21 cellular contexts compared by ENCODE assay signal in genomic region chr10:122045212-122045611, GRCh38. TPM values are rescaled to one million over a fixed set of nuclear protein-coding genes. Genes with fewer than 3 reads are reported as not detected.
A peak's percentile ranks its signal among the peaks of the same experiment; 100 is the strongest.
DNase-seq lines count a peak whose midpoint lies in the region; ATAC-seq and TF ChIP-seq lines count a peak whose summit lies in the region.
"Had no signal": no experiment of that assay in that cellular context is flagged by ENCODE, and none has a peak within 500 bp of the region (broad histone marks: within the 10 kb centered on the region; RNA-seq: fewer than 3 reads in every experiment).

No MANE protein-coding gene starts in this region.

- ATAC-seq in HG03571 (IDR thresholded peaks at IDR 0.05; ENCODE audit: unreplicated experiment) (no peak), HG03196 (IDR thresholded peaks at IDR 0.05; ENCODE audit: unreplicated experiment) (no peak), GM21528 (IDR thresholded peaks at IDR 0.05; ENCODE audit: low FRiP score, unreplicated experiment) (no peak)
- ATAC-seq: activated naive CD8-positive, alpha-beta T cell treated with anti-CD3 and anti-CD28 coated beads, Interleukin-2, amount 50 U/mL, for 24 hours; foreskin keratinocyte; natural killer cell treated with Interleukin-12 subunit alpha and Interleukin-12 subunit beta and Interleukin-15 and Interleukin-18, amount 100 ng/mL, for 72 hours had no signal

- no peak overlapping the region for H3K4me3 Mint-ChIP-seq in T-helper 2 cell treated with Interferon-gamma antibody and Interleukin-4, amounts not matched to agents 5 μg/mL and 100 μg/mL, for 36 hours
- H3K4me3 Mint-ChIP-seq: activated CD4-positive, alpha-beta T cell treated with anti-CD3 and anti-CD28 coated beads, Interleukin-2, amount 10 ng/mL, durations not matched to agents 7 days and 5 days; activated naive CD8-positive, alpha-beta T cell treated with anti-CD3 and anti-CD28 coated beads, Interleukin-2, amount 50 U/mL, for 24 hours; CD4-positive, CD25-positive, alpha-beta regulatory T cell; natural killer cell treated with Interleukin-12 subunit alpha and Interleukin-12 subunit beta and Interleukin-15 and Interleukin-18, amount 100 ng/mL, for 72 hours had no signal

- H3K36me3 ChIP-seq in skeletal muscle tissue (ENCODE audit: control insufficient read depth in 3 of 3, insufficient read depth in 3 of 3, low read length in 3 of 3), result peaks cover 0 to 6% (median 2%) of the 10 kb centered on the region in 3 donors
- H3K36me3 ChIP-seq: SJCRH30 had no signal

- H3K27me3 Mint-ChIP-seq in T-helper 2 cell treated with Interferon-gamma antibody and Interleukin-4, amounts not matched to agents 5 μg/mL and 100 μg/mL, for 36 hours (ENCODE audit: low read depth), result no peaks in the 10 kb centered on the region
- H3K27me3 Mint-ChIP-seq: activated CD4-positive, alpha-beta T cell treated with anti-CD3 and anti-CD28 coated beads, Interleukin-2, amount 10 ng/mL, durations not matched to agents 7 days and 5 days had no signal

- no peaks in the 10 kb centered on the region for H3K4me1 Mint-ChIP-seq in T-helper 2 cell treated with Interferon-gamma antibody and Interleukin-4, amounts not matched to agents 5 μg/mL and 100 μg/mL, for 36 hours (ENCODE audit: low read depth)
- H3K4me1 Mint-ChIP-seq: activated CD4-positive, alpha-beta T cell treated with anti-CD3 and anti-CD28 coated beads, Interleukin-2, amount 10 ng/mL, durations not matched to agents 7 days and 5 days; activated naive CD8-positive, alpha-beta T cell treated with anti-CD3 and anti-CD28 coated beads, Interleukin-2, amount 50 U/mL, for 24 hours; CD4-positive, CD25-positive, alpha-beta regulatory T cell had no signal

- H3K4me1 ChIP-seq in skeletal muscle tissue (ENCODE audit: control insufficient read depth in 3 of 3, insufficient read depth in 3 of 3, low read length in 3 of 3), result peaks cover 22 to 55% (median 36%) of the 10 kb centered on the region in 3 donors
- H3K4me1 ChIP-seq: foreskin keratinocyte had no signal

- H3K27ac ChIP-seq in C4-2B (peak overlapping the region; percentile 24; the same call in 1 of the 2 replicates), coronary artery (peak overlapping the region; percentile 69 to 84), skeletal muscle tissue (ENCODE audit: low read depth, low read length) (peak overlapping the region; percentile 85)
- H3K27ac ChIP-seq: foreskin keratinocyte, PC-9, SJCRH30 had no signal

- H3K27ac Mint-ChIP-seq in T-helper 2 cell treated with Interferon-gamma antibody and Interleukin-4, amounts not matched to agents 5 μg/mL and 100 μg/mL, for 36 hours, result no peak overlapping the region
- H3K27ac Mint-ChIP-seq: activated CD4-positive, alpha-beta T cell treated with anti-CD3 and anti-CD28 coated beads, Interleukin-2, amount 10 ng/mL, durations not matched to agents 7 days and 5 days; activated naive CD8-positive, alpha-beta T cell treated with anti-CD3 and anti-CD28 coated beads, Interleukin-2, amount 50 U/mL, for 24 hours; CD4-positive, CD25-positive, alpha-beta regulatory T cell; natural killer cell treated with Interleukin-12 subunit alpha and Interleukin-12 subunit beta and Interleukin-15 and Interleukin-18, amount 100 ng/mL, for 72 hours had no signal

- no peak overlapping the region for H3K4me3 ChIP-seq in coronary artery
- H3K4me3 ChIP-seq in skeletal muscle tissue (ENCODE audit: low read length in 3 of 3), result peak overlapping the region; percentile 54 to 57 (median 56)
- H3K4me3 ChIP-seq: PC-9 had no signal

- TF ChIP-seq CTCF in C4-2B (conservative IDR thresholded peaks at IDR 0.05) (no peak), coronary artery (IDR thresholded peaks at IDR 0.05) (no peak)

- H3K27me3 ChIP-seq in skeletal muscle tissue (ENCODE audit: control insufficient read depth in 3 of 3, insufficient read depth in 3 of 3, low read length in 3 of 3), result no peaks in the 10 kb centered on the region
- H3K27me3 ChIP-seq: SJCRH30 had no signal

- DNase-seq in coronary artery (ENCODE audit: low spot score), result no peak
- peak; percentile 20 for DNase-seq in mesenteric fat pad (ENCODE audit: low spot score)
- DNase-seq in T-helper 2 cell treated with Interferon-gamma antibody and Interleukin-4, amounts not matched to agents 5 μg/mL and 100 μg/mL, for 36 hours (ENCODE audit: low spot score), result no peak
- DNase-seq: activated CD4-positive, alpha-beta T cell treated with anti-CD3 and anti-CD28 coated beads, Interleukin-2, amount 10 ng/mL, durations not matched to agents 7 days and 5 days; activated naive CD8-positive, alpha-beta T cell treated with anti-CD3 and anti-CD28 coated beads, Interleukin-2, amount 50 U/mL, for 24 hours; CD4-positive, CD25-positive, alpha-beta regulatory T cell; DMS153; foreskin keratinocyte; GOT3; kidney glomerular epithelial cell; NCI-H1048; PC-9; stimulated activated CD4-positive, alpha-beta T cell treated with anti-CD3 and anti-CD28 coated beads, Interleukin-12 subunit alpha, Interleukin-12 subunit beta, amount 100 ng/mL, for 4 hours had no signal

- no peaks in the 10 kb centered on the region for H3K9me3 Mint-ChIP-seq in T-helper 2 cell treated with Interferon-gamma antibody and Interleukin-4, amounts not matched to agents 5 μg/mL and 100 μg/mL, for 36 hours
- H3K9me3 Mint-ChIP-seq: activated CD4-positive, alpha-beta T cell treated with anti-CD3 and anti-CD28 coated beads, Interleukin-2, amount 10 ng/mL, durations not matched to agents 7 days and 5 days; activated naive CD8-positive, alpha-beta T cell treated with anti-CD3 and anti-CD28 coated beads, Interleukin-2, amount 50 U/mL, for 24 hours; CD4-positive, CD25-positive, alpha-beta regulatory T cell; natural killer cell treated with Interleukin-12 subunit alpha and Interleukin-12 subunit beta and Interleukin-15 and Interleukin-18, amount 100 ng/mL, for 72 hours had no signal

- H3K36me3 Mint-ChIP-seq in T-helper 2 cell treated with Interferon-gamma antibody and Interleukin-4, amounts not matched to agents 5 μg/mL and 100 μg/mL, for 36 hours (ENCODE audit: low read depth), result no peaks in the 10 kb centered on the region
- H3K36me3 Mint-ChIP-seq: CD4-positive, CD25-positive, alpha-beta regulatory T cell; natural killer cell treated with Interleukin-12 subunit alpha and Interleukin-12 subunit beta and Interleukin-15 and Interleukin-18, amount 100 ng/mL, for 72 hours had no signal

- peak overlapping the region; percentile 68 to 76 (median 70) for H3K9ac ChIP-seq in skeletal muscle tissue (ENCODE audit: low read depth in 1 of 3, low read length in 3 of 3)

- H3K9me3 ChIP-seq in skeletal muscle tissue (ENCODE audit: control insufficient read depth in 3 of 3, low read length in 3 of 3), result no peaks in the 10 kb centered on the region
- H3K9me3 ChIP-seq: SJCRH30 had no signal

RNA-seq across cellular contexts. Expression of gene TACC2, which starts 56.2 kb away (rescaled TPM):
- total RNA-seq in mesenteric fat pad (31.0 TPM), skeletal muscle tissue (37.6 TPM)
- total RNA-seq: activated CD4-positive, alpha-beta T cell treated with anti-CD3 and anti-CD28 coated beads, Interleukin-2, amount 10 ng/mL, durations not matched to agents 7 days and 5 days; CD4-positive, CD25-positive, alpha-beta regulatory T cell; natural killer cell treated with Interleukin-12 subunit alpha and Interleukin-12 subunit beta and Interleukin-15 and Interleukin-18, amount 100 ng/mL, for 72 hours; T-helper 1 cell treated with Interleukin-12 subunit alpha and Interleukin-12 subunit beta and Interleukin-4 antibody, amounts not matched to agents 30 ng/mL and 1 ng/mL, for 36 hours had no signal

Comparison
In these comparisons a context has a peak if more than half of its experiments do, and no peak if none do; other contexts are left out.
1. H3K27ac ChIP-seq: peak in every context shown above with its lines; median percentile 85 in skeletal muscle tissue; 76 in coronary artery; 24 in C4-2B.